ENCODE assay signal across 32 cellular contexts in the genomic region with DNA sequence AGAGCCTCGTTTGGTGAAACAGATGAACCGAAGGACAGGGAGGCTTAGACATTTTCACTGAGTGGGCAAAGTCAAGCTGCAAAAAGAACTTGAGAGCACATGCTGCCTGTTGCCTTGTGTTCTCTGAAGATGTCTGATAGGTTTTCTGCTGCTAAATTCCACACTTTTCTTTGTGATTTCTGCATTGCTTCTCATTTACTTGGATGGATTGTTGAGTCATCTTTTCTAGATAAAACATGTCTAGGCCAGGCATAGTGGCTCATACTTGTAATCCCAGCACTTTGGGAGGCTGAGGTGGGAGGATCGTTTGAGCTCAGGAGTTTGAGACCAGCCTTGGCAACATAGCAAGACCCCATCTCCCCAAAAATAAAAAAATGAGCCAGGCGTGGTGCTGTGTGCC.
"Had no signal": no experiment of that assay in that cellular context is flagged by ENCODE, and none has a peak within 500 bp of the region (broad histone marks: within the 10 kb centered on the region; RNA-seq: fewer than 3 reads in every experiment).

No MANE protein-coding gene starts in this region.

- H3K27me3 Mint-ChIP-seq: activated CD4-positive, alpha-beta memory T cell treated with anti-CD3 and anti-CD28 coated beads for 36 hours; activated CD4-positive, alpha-beta T cell treated with anti-CD3 and anti-CD28 coated beads, Interleukin-2, amount 10 ng/mL, durations not matched to agents 24 days and 14 days; activated T-helper 17 cell treated with anti-CD3 and anti-CD28 coated beads, Interleukin-2, amount 50 U/mL, for 72 hours; central memory CD8-positive, alpha-beta T cell; dendritic cell treated with granulocyte-macrophage colony-stimulating factor and Interleukin-4, amounts not matched to agents 40 ng/mL and 50 ng/mL, for 4 days; naive B cell had no signal

- FAIRE-seq: pancreas, TTC549 had no signal

- H3K27me3 ChIP-seq: esophagus squamous epithelium, gastrocnemius medialis, pancreas, right atrium auricular region, suprapubic skin, tibial nerve had no signal

- H3K9me3 ChIP-seq: esophagus squamous epithelium, gastrocnemius medialis, left ventricle myocardium inferior, pancreas, right atrium auricular region, suprapubic skin, tibial nerve had no signal

- H3K4me3 Mint-ChIP-seq: activated CD4-positive, alpha-beta memory T cell treated with anti-CD3 and anti-CD28 coated beads for 36 hours; activated CD4-positive, alpha-beta T cell treated with anti-CD3 and anti-CD28 coated beads, Interleukin-2, amount 10 ng/mL, durations not matched to agents 24 days and 14 days; activated T-helper 17 cell treated with anti-CD3 and anti-CD28 coated beads, Interleukin-2, amount 50 U/mL, for 72 hours; central memory CD8-positive, alpha-beta T cell; dendritic cell treated with granulocyte-macrophage colony-stimulating factor and Interleukin-4, amounts not matched to agents 40 ng/mL and 50 ng/mL, for 4 days; mesothelial cell of epicardium; naive B cell; T-helper 1 cell treated with Interleukin-12 subunit alpha and Interleukin-12 subunit beta and Interleukin-4 antibody, amounts not matched to agents 30 μg/mL and 1 μg/mL, for 36 hours had no signal

- H3K4me1 ChIP-seq: esophagus squamous epithelium, pancreas had no signal

- H3K9me3 Mint-ChIP-seq: activated CD4-positive, alpha-beta memory T cell treated with anti-CD3 and anti-CD28 coated beads for 36 hours; activated CD4-positive, alpha-beta T cell treated with anti-CD3 and anti-CD28 coated beads, Interleukin-2, amount 10 ng/mL, durations not matched to agents 24 days and 14 days; activated T-helper 17 cell treated with anti-CD3 and anti-CD28 coated beads, Interleukin-2, amount 50 U/mL, for 72 hours; central memory CD8-positive, alpha-beta T cell; dendritic cell treated with granulocyte-macrophage colony-stimulating factor and Interleukin-4, amounts not matched to agents 40 ng/mL and 50 ng/mL, for 4 days; mesothelial cell of epicardium; naive B cell; T-helper 1 cell treated with Interleukin-12 subunit alpha and Interleukin-12 subunit beta and Interleukin-4 antibody, amounts not matched to agents 30 μg/mL and 1 μg/mL, for 36 hours had no signal

- DNase-seq: activated CD4-positive, alpha-beta memory T cell treated with anti-CD3 and anti-CD28 coated beads for 36 hours; activated CD4-positive, alpha-beta T cell treated with anti-CD3 and anti-CD28 coated beads, Interleukin-2, amount 10 ng/mL, durations not matched to agents 24 days and 14 days; activated CD8-positive, alpha-beta memory T cell treated with anti-CD3 and anti-CD28 coated beads, Interleukin-2, amount 50 U/mL, for 4 hours; activated gamma-delta T cell treated with Interleukin-2 at 50 U/mL for 16 hours; activated naive CD4-positive, alpha-beta T cell treated with anti-CD3 and anti-CD28 coated beads, Interleukin-2, amount 50 U/mL, for 16 hours; activated T-cell treated with anti-CD3 and anti-CD28 coated beads, Interleukin-2, amount 50 U/mL, for 1 hour; amygdala; esophagus squamous epithelium; gastrocnemius medialis; glutamatergic neuron; islet precursor cell; left ventricle myocardium inferior; naive B cell; nucleus accumbens; pancreas; stimulated activated CD4-positive, alpha-beta T cell treated with anti-CD3 and anti-CD28 coated beads, Interleukin-15, amount 100 ng/mL, for 24 hours; stimulated activated CD4-positive, alpha-beta T cell treated with anti-CD3 and anti-CD28 coated beads, Interleukin-2, amount 100 ng/mL, for 24 hours; stimulated activated naive CD4-positive, alpha-beta T cell; SW 1271; T-helper 9 cell; WERI-Rb-1 had no signal

- H3K27ac Mint-ChIP-seq: activated CD4-positive, alpha-beta memory T cell treated with anti-CD3 and anti-CD28 coated beads for 36 hours; activated CD4-positive, alpha-beta T cell treated with anti-CD3 and anti-CD28 coated beads, Interleukin-2, amount 10 ng/mL, durations not matched to agents 24 days and 14 days; activated T-helper 17 cell treated with anti-CD3 and anti-CD28 coated beads, Interleukin-2, amount 50 U/mL, for 72 hours; dendritic cell treated with granulocyte-macrophage colony-stimulating factor and Interleukin-4, amounts not matched to agents 40 ng/mL and 50 ng/mL, for 4 days; mesothelial cell of epicardium; T-helper 1 cell treated with Interleukin-12 subunit alpha and Interleukin-12 subunit beta and Interleukin-4 antibody, amounts not matched to agents 30 μg/mL and 1 μg/mL, for 36 hours had no signal

- ATAC-seq: activated CD4-positive, CD25-positive, alpha-beta regulatory T cell treated with anti-CD3 and anti-CD28 coated beads, Interleukin-2, amount 50 U/mL, for 24 hours; activated T-helper 17 cell treated with anti-CD3 and anti-CD28 coated beads, Interleukin-2, amount 50 U/mL, for 72 hours; gastrocnemius medialis; pancreas had no signal

- H3K27ac ChIP-seq: epithelial cell of prostate, esophagus squamous epithelium, gastrocnemius medialis, left ventricle myocardium inferior, pancreas, right atrium auricular region, suprapubic skin, tibial nerve, WERI-Rb-1 had no signal

- H3K4me3 ChIP-seq: esophagus squamous epithelium, gastrocnemius medialis, left ventricle myocardium inferior, pancreas, right atrium auricular region, suprapubic skin, tibial nerve had no signal
